In genomic region chr19:45769054-45769782, GRCh38 we compare ENCODE assay signal across 1 cellular context.
TF ChIP-seq lines count a peak whose summit lies in the region.

TSS of gene SIX5 (minus strand) at chr19:45769252. CDS start at chr19:45768844, 408 bp downstream.

TF ChIP-seq in HEK293, 187 proteins besides CTCF, POLR2A, EP300 and RAD21 (continued from another document and continues in another):
- peak; percentile 99 for TF ChIP-seq KLF10 (tag by site-specific recombination; IDR thresholded peaks at IDR 0.05)
- no peak for TF ChIP-seq ZNF266 (tag by site-specific recombination; IDR thresholded peaks at IDR 0.05; ENCODE audit: low read depth)
- TF ChIP-seq, protein P1, sequence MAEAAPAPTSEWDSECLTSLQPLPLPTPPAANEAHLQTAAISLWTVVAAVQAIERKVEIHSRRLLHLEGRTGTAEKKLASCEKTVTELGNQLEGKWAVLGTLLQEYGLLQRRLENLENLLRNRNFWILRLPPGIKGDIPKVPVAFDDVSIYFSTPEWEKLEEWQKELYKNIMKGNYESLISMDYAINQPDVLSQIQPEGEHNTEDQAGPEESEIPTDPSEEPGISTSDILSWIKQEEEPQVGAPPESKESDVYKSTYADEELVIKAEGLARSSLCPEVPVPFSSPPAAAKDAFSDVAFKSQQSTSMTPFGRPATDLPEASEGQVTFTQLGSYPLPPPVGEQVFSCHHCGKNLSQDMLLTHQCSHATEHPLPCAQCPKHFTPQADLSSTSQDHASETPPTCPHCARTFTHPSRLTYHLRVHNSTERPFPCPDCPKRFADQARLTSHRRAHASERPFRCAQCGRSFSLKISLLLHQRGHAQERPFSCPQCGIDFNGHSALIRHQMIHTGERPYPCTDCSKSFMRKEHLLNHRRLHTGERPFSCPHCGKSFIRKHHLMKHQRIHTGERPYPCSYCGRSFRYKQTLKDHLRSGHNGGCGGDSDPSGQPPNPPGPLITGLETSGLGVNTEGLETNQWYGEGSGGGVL (tag by site-specific recombination; IDR thresholded peaks at IDR 0.05), result peak; percentile 82; the same call in 1 of the 2 replicates
- TF ChIP-seq TRIM28 (IDR thresholded peaks at IDR 0.05; ENCODE audit: borderline replicate concordance, low read length), result no peak
- TF ChIP-seq ZBTB10 (tag by site-specific recombination; IDR thresholded peaks at IDR 0.05), result peak; percentile 98
- TF ChIP-seq ZNF24 (tag by site-specific recombination; IDR thresholded peaks at IDR 0.05), result peak; percentile 55
- no peak for TF ChIP-seq ZNF548 (tag by site-specific recombination; IDR thresholded peaks at IDR 0.05)
- TF ChIP-seq ZNF843 (tag by site-specific recombination; IDR thresholded peaks at IDR 0.05), result peak; percentile 78
- TF ChIP-seq ZNF585B (tag by site-specific recombination; IDR thresholded peaks at IDR 0.05), result no peak
- no peak; the same call in 1 of the 2 replicates for TF ChIP-seq ZNF837 (tag by site-specific recombination; IDR thresholded peaks at IDR 0.05)
- TF ChIP-seq ZNF26 (tag by site-specific recombination; IDR thresholded peaks at IDR 0.05), result no peak
- TF ChIP-seq ZNF274 (IDR thresholded peaks at IDR 0.05; ENCODE audit: low read length), result no peak
- TF ChIP-seq ZNF274 (tag by site-specific recombination; IDR thresholded peaks at IDR 0.05; ENCODE audit: borderline replicate concordance), result no peak
- TF ChIP-seq KLF7 (tag by site-specific recombination; IDR thresholded peaks at IDR 0.05; ENCODE audit: borderline replicate concordance), result peak; percentile 85; the same call in 1 of the 2 replicates
- no peak for TF ChIP-seq ZNF121 (tag by site-specific recombination; IDR thresholded peaks at IDR 0.05)
- no peak for TF ChIP-seq ZSCAN18 (tag by site-specific recombination; IDR thresholded peaks at IDR 0.05)
- no peak for TF ChIP-seq ZNF132 (tag by site-specific recombination; IDR thresholded peaks at IDR 0.05; ENCODE audit: borderline replicate concordance)
- TF ChIP-seq ZNF621 (tag by site-specific recombination; IDR thresholded peaks at IDR 0.05), result no peak
- TF ChIP-seq ZNF2 (tag by site-specific recombination; IDR thresholded peaks at IDR 0.05), result peak; percentile 75; the same call in 1 of the 2 replicates
- no peak for TF ChIP-seq ZNF449 (tag by site-specific recombination; IDR thresholded peaks at IDR 0.05)
- peak; percentile 88 for TF ChIP-seq GLIS1 (tag by site-specific recombination; IDR thresholded peaks at IDR 0.05)
- TF ChIP-seq ZBTB44 (tag by site-specific recombination; IDR thresholded peaks at IDR 0.05), result peak; percentile 48; the same call in 1 of the 2 replicates
- TF ChIP-seq SALL2 (tag by site-specific recombination; IDR thresholded peaks at IDR 0.05; ENCODE audit: borderline replicate concordance), result no peak
- no peak for TF ChIP-seq ZNF37A (tag by site-specific recombination; IDR thresholded peaks at IDR 0.05)
- TF ChIP-seq ZNF48 (tag by site-specific recombination; IDR thresholded peaks at IDR 0.05), result no peak
- TF ChIP-seq ZNF148 (tag by site-specific recombination; IDR thresholded peaks at IDR 0.05; ENCODE audit: borderline replicate concordance), result no peak
- no peak for TF ChIP-seq ZNF155 (tag by site-specific recombination; IDR thresholded peaks at IDR 0.05)
- TF ChIP-seq ZNF223 (tag by site-specific recombination; IDR thresholded peaks at IDR 0.05), result no peak
- TF ChIP-seq, protein P2, sequence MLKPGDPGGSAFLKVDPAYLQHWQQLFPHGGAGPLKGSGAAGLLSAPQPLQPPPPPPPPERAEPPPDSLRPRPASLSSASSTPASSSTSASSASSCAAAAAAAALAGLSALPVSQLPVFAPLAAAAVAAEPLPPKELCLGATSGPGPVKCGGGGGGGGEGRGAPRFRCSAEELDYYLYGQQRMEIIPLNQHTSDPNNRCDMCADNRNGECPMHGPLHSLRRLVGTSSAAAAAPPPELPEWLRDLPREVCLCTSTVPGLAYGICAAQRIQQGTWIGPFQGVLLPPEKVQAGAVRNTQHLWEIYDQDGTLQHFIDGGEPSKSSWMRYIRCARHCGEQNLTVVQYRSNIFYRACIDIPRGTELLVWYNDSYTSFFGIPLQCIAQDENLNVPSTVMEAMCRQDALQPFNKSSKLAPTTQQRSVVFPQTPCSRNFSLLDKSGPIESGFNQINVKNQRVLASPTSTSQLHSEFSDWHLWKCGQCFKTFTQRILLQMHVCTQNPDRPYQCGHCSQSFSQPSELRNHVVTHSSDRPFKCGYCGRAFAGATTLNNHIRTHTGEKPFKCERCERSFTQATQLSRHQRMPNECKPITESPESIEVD (tag by site-specific recombination; IDR thresholded peaks at IDR 0.05), result no peak
- TF ChIP-seq, protein P3, sequence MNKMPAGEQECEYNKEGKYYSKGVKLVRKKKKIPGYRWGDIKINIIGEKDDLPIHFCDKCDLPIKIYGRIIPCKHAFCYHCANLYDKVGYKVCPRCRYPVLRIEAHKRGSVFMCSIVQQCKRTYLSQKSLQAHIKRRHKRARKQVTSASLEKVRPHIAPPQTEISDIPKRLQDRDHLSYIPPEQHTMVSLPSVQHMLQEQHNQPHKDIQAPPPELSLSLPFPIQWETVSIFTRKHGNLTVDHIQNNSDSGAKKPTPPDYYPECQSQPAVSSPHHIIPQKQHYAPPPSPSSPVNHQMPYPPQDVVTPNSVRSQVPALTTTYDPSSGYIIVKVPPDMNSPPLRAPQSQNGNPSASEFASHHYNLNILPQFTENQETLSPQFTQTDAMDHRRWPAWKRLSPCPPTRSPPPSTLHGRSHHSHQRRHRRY (tag by site-specific recombination; IDR thresholded peaks at IDR 0.05), result peak; percentile 29; the same call in 1 of the 2 replicates
- TF ChIP-seq ZNF184 (tag by site-specific recombination; IDR thresholded peaks at IDR 0.05), result no peak
- TF ChIP-seq ZBTB20 (tag by site-specific recombination; IDR thresholded peaks at IDR 0.05), result peak; percentile 84
- TF ChIP-seq ZNF571 (tag by site-specific recombination; IDR thresholded peaks at IDR 0.05), result no peak
- TF ChIP-seq SP3 (tag by site-specific recombination; IDR thresholded peaks at IDR 0.05), result peak; percentile 96
- TF ChIP-seq ZNF600 (tag by site-specific recombination; IDR thresholded peaks at IDR 0.05), result no peak
- TF ChIP-seq, protein P4, sequence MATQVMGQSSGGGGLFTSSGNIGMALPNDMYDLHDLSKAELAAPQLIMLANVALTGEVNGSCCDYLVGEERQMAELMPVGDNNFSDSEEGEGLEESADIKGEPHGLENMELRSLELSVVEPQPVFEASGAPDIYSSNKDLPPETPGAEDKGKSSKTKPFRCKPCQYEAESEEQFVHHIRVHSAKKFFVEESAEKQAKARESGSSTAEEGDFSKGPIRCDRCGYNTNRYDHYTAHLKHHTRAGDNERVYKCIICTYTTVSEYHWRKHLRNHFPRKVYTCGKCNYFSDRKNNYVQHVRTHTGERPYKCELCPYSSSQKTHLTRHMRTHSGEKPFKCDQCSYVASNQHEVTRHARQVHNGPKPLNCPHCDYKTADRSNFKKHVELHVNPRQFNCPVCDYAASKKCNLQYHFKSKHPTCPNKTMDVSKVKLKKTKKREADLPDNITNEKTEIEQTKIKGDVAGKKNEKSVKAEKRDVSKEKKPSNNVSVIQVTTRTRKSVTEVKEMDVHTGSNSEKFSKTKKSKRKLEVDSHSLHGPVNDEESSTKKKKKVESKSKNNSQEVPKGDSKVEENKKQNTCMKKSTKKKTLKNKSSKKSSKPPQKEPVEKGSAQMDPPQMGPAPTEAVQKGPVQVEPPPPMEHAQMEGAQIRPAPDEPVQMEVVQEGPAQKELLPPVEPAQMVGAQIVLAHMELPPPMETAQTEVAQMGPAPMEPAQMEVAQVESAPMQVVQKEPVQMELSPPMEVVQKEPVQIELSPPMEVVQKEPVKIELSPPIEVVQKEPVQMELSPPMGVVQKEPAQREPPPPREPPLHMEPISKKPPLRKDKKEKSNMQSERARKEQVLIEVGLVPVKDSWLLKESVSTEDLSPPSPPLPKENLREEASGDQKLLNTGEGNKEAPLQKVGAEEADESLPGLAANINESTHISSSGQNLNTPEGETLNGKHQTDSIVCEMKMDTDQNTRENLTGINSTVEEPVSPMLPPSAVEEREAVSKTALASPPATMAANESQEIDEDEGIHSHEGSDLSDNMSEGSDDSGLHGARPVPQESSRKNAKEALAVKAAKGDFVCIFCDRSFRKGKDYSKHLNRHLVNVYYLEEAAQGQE (tag by site-specific recombination; IDR thresholded peaks at IDR 0.05), result 0 out of 2 replicates have a peak, but pooled peaks have one; percentile 38
- TF ChIP-seq ZNF426 (tag by site-specific recombination; IDR thresholded peaks at IDR 0.05), result no peak
- TF ChIP-seq ZBTB1 (tag by site-specific recombination; IDR thresholded peaks at IDR 0.05), result no peak
- peak; percentile 97 for TF ChIP-seq KLF9 (tag by site-specific recombination; IDR thresholded peaks at IDR 0.05; ENCODE audit: low read depth)
- TF ChIP-seq ZNF654 (tag by site-specific recombination; IDR thresholded peaks at IDR 0.05; ENCODE audit: low read depth), result no peak
- TF ChIP-seq KLF16 (tag by site-specific recombination; IDR thresholded peaks at IDR 0.05), result peak; percentile 87
- TF ChIP-seq OVOL3 (tag by site-specific recombination; IDR thresholded peaks at IDR 0.05), result peak; percentile 77; the same call in 1 of the 2 replicates
- no peak for TF ChIP-seq ZNF785 (tag by site-specific recombination; IDR thresholded peaks at IDR 0.05)
